Comparison of ENCODE assay signal across 19 cellular contexts in genomic region chr9:113896713-113897112, GRCh38.
"Had no signal": no experiment of that assay in that cellular context is flagged by ENCODE, and none has a peak within 500 bp of the region (broad histone marks: within the 10 kb centered on the region; RNA-seq: fewer than 3 reads in every experiment).

No MANE protein-coding gene starts in this region.

- H3K9me3 Mint-ChIP-seq: stimulated activated naive B cell treated with anti-CD40 and anti-IgM and Interleukin-4, amounts not matched to agents 10 μg/mL and 1 μg/mL and 100 μg/mL, for 72 hours had no signal

- FAIRE-seq: urothelium cell line had no signal

- ATAC-seq: esophagus mucosa; heart left ventricle; naive thymus-derived CD8-positive, alpha-beta T cell; sciatic nerve; stimulated activated naive B cell treated with anti-CD40 and anti-IgM and Interleukin-4, amounts not matched to agents 10 μg/mL and 1 μg/mL and 100 μg/mL, for 72 hours had no signal

- H3K4me3 Mint-ChIP-seq: naive thymus-derived CD8-positive, alpha-beta T cell; stimulated activated naive B cell treated with anti-CD40 and anti-IgM and Interleukin-4, amounts not matched to agents 10 μg/mL and 1 μg/mL and 100 μg/mL, for 72 hours had no signal

- DNase-seq: cortex of kidney; dorsolateral prefrontal cortex; effector CD8-positive, alpha-beta T cell; heart left ventricle; hippocampal formation; kidney glomerular epithelial cell; naive thymus-derived CD8-positive, alpha-beta T cell; posterior cingulate gyrus; spleen; stimulated activated CD4-positive, alpha-beta T cell treated with anti-CD3 and anti-CD28 coated beads, Interleukin-15, amount 100 ng/mL, for 24 hours; stimulated activated CD4-positive, alpha-beta T cell treated with anti-CD3 and anti-CD28 coated beads, Interleukin-1b, Interleukin-23, amount 100 ng/mL, for 48 hours; stimulated activated CD4-positive, alpha-beta T cell treated with anti-CD3 and anti-CD28 coated beads, Interleukin-4, amount 100 ng/mL, for 4 hours; stimulated activated naive B cell treated with anti-CD40 and anti-IgM and Interleukin-4, amounts not matched to agents 10 μg/mL and 1 μg/mL and 100 μg/mL, for 72 hours; stomach; substantia nigra; trophoblast cell had no signal

- H3K27ac Mint-ChIP-seq: naive thymus-derived CD8-positive, alpha-beta T cell; stimulated activated naive B cell treated with anti-CD40 and anti-IgM and Interleukin-4, amounts not matched to agents 10 μg/mL and 1 μg/mL and 100 μg/mL, for 72 hours had no signal

- H3K27me3 Mint-ChIP-seq: stimulated activated naive B cell treated with anti-CD40 and anti-IgM and Interleukin-4, amounts not matched to agents 10 μg/mL and 1 μg/mL and 100 μg/mL, for 72 hours had no signal
